ENCODE assay signal across 1 cellular context in the genomic region with DNA sequence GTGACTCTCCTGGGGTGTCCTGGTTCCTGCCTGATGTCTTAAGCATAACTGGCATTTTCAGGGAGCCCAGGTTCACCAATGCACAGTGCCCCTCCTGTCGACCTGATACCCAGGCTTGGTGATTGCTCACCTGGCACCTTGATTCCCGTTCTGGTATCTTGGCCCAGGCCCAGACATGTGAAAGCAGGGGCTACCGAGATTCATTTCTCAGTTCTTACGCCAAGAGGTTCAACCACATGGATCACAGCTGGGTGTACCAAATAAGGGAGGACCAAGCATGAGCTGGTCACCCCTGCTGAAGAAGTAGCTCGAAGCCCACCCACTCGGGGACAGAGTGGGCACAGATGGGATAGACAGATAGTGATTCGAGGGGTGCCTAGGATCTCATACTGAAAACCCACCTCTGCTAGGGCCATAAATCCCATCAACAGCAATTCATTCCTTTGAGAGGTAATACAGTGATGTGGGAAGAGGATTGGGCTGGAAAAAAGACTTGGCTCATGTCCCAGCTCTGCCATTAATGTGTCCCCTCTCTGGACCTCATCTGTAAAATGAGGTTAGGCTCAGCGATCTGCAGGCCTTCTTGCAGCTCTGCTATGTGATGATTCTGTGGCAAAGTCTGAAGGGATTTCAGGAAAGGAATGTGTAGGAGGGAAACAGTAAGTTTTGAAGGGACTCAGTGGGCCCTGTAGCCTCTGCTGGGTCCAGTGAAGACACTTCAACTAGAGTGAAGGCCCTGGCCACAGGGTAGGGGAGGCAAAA.
TF ChIP-seq lines count a peak whose summit lies in the region.

No MANE protein-coding gene starts in this region.

TF ChIP-seq in K562, 482 proteins besides CTCF, POLR2A, EP300 and RAD21:
- TF ChIP-seq CREBBP (IDR thresholded peaks at IDR 0.05; ENCODE audit: low read depth, low read length), result no peak
- peak; percentile 31 for TF ChIP-seq KDM5B (IDR thresholded peaks at IDR 0.05; ENCODE audit: insufficient replicate concordance, low read depth, low read length)
- TF ChIP-seq, protein P1, sequence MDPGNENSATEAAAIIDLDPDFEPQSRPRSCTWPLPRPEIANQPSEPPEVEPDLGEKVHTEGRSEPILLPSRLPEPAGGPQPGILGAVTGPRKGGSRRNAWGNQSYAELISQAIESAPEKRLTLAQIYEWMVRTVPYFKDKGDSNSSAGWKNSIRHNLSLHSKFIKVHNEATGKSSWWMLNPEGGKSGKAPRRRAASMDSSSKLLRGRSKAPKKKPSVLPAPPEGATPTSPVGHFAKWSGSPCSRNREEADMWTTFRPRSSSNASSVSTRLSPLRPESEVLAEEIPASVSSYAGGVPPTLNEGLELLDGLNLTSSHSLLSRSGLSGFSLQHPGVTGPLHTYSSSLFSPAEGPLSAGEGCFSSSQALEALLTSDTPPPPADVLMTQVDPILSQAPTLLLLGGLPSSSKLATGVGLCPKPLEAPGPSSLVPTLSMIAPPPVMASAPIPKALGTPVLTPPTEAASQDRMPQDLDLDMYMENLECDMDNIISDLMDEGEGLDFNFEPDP (CRISPR knock-in tag; IDR thresholded peaks at IDR 0.05), result no peak
- peak; percentile 32; the same call in 1 of the 2 replicates for TF ChIP-seq NFIC (IDR thresholded peaks at IDR 0.05)
